ENCODE assay signal across 9 cellular contexts in genomic region chr2:64101141-64101591, GRCh38. TPM values are rescaled to one million over a fixed set of nuclear protein-coding genes. Genes with fewer than 3 reads are reported as not detected.
DNase-seq lines count a peak whose midpoint lies in the region; ATAC-seq and TF ChIP-seq lines count a peak whose summit lies in the region.
"Had no signal": no experiment of that assay in that cellular context is flagged by ENCODE, and none has a peak within 500 bp of the region (broad histone marks: within the 10 kb centered on the region; RNA-seq: fewer than 3 reads in every experiment).

No MANE protein-coding gene starts in this region.

- TF ChIP-seq CTCF in Calu3 (IDR thresholded peaks at IDR 0.05; ENCODE audit: unreplicated experiment) (no peak), dorsolateral prefrontal cortex (IDR thresholded peaks at IDR 0.05 in 54 of 56, conservative IDR thresholded peaks at IDR 0.05 in 2 of 56; ENCODE audit: low read depth in 1 of 56, partially characterized antibody in 56 of 56) (no peak), RWPE1 (conservative IDR thresholded peaks at IDR 0.05; ENCODE audit: low read depth) (no peak)

- intact Hi-C loops in Calu3 (cut with micrococcal nuclease; ENCODE audit: unreplicated experiment) (no loop called here), dorsolateral prefrontal cortex (cut with DNase I) (no loop called here)

- ATAC-seq in GM19395 (IDR thresholded peaks at IDR 0.05; ENCODE audit: unreplicated experiment), result peak; percentile 54
- ATAC-seq in HG03457 (IDR thresholded peaks at IDR 0.05; ENCODE audit: unreplicated experiment), result peak; percentile 38
- no peak for ATAC-seq in central memory CD8-positive, alpha-beta T cell (replicated peaks; ENCODE audit: extremely low read depth, poor library complexity, severe bottlenecking)

- CTCF ChIA-PET in Calu3 (lab: Charles Lee), result interaction anchor here (0.6 to 1.2 kb wide), 5 partner anchors 13 to 258 kb away, joined by 3 to 4 read pairs (median 4); no protein-coding TSS in a partner anchor
- CTCF ChIA-PET in RWPE1 (lab: Yijun Ruan, JAX), result interaction anchor here (0.6 kb wide), 1 partner anchor 176 kb away, joined by 4 read pairs; no protein-coding TSS in a partner anchor

- H3K4me3 ChIP-seq in dorsolateral prefrontal cortex, result no peak overlapping the region

- H3K27me3 ChIP-seq in dorsolateral prefrontal cortex, result no peaks in the 10 kb centered on the region

- H3K4me3 Mint-ChIP-seq in Calu3 (ENCODE audit: low read depth, unreplicated experiment), result no peak overlapping the region
- no peak overlapping the region for H3K4me3 Mint-ChIP-seq in central memory CD8-positive, alpha-beta T cell

- no TSS peak for BruUV-seq in Calu3 (replicated peaks; lab: Mats Ljungman, UMichigan)

- H3K36me3 Mint-ChIP-seq in Calu3 (ENCODE audit: insufficient read depth, unreplicated experiment), result peaks cover 31% of the 10 kb centered on the region
- peaks cover 17% of the 10 kb centered on the region for H3K36me3 Mint-ChIP-seq in central memory CD8-positive, alpha-beta T cell (ENCODE audit: insufficient read depth)

- H3K27ac Mint-ChIP-seq in Calu3 (ENCODE audit: unreplicated experiment), result peak overlapping the region; percentile 77
- H3K27ac Mint-ChIP-seq in central memory CD8-positive, alpha-beta T cell (ENCODE audit: low read depth), result peak overlapping the region; percentile 16

- H3K27me3 Mint-ChIP-seq in Calu3 (ENCODE audit: unreplicated experiment), result no peaks in the 10 kb centered on the region
- H3K27me3 Mint-ChIP-seq in central memory CD8-positive, alpha-beta T cell, result no peaks in the 10 kb centered on the region

- H3K27ac ChIP-seq in dorsolateral prefrontal cortex (peak overlapping the region in 1 of 59 donors; percentile 22), RWPE1 (no peak overlapping the region)

- DNase-seq in Calu3 (no peak), SK-N-DZ (ENCODE audit: low spot score) (no peak), NCI-H2081 treated with DMSO at 0.1 percent for 48 hours (lab: John Stamatoyannopoulos, UW) (no peak), dorsolateral prefrontal cortex (no peak), RWPE1 (ENCODE audit: low spot score) (no peak)
- DNase-seq in central memory CD8-positive, alpha-beta T cell (ENCODE audit: low spot score in 2 of 2), result no peak
- DNase-seq: Right ventricle myocardium superior had no signal

- no peaks in the 10 kb centered on the region for H3K9me3 Mint-ChIP-seq in Calu3 (ENCODE audit: low read depth, unreplicated experiment)
- H3K9me3 Mint-ChIP-seq in central memory CD8-positive, alpha-beta T cell, result peaks cover under 1% of the 10 kb centered on the region

- POLR2A ChIA-PET in RWPE1 (lab: Yijun Ruan, JAX; ENCODE audit: low non-redundant PET), result no interaction called here

- peaks cover 62% of the 10 kb centered on the region for H3K4me1 Mint-ChIP-seq in Calu3 (ENCODE audit: low read depth, unreplicated experiment)
- H3K4me1 Mint-ChIP-seq in central memory CD8-positive, alpha-beta T cell, result no peaks in the 10 kb centered on the region

RNA-seq across cellular contexts. Expression of gene PELI1, which starts 43.1 kb away (rescaled TPM):
- total RNA-seq in Calu3 (2022) (26.2 and 27.3 TPM in 2 replicates), dorsolateral prefrontal cortex (10 to 100 TPM; 14.7 to 45.5 (median 26.9) TPM)
- 22.4 and 28.5 TPM in 2 replicates for polyA plus RNA-seq in SK-N-DZ (2014; cell fraction: cytosol; rRNA removed)
- 16.0 and 29.4 TPM in 2 replicates for polyA plus RNA-seq in SK-N-DZ (2014; cell fraction: nucleus; rRNA removed)
